In the genomic region with DNA sequence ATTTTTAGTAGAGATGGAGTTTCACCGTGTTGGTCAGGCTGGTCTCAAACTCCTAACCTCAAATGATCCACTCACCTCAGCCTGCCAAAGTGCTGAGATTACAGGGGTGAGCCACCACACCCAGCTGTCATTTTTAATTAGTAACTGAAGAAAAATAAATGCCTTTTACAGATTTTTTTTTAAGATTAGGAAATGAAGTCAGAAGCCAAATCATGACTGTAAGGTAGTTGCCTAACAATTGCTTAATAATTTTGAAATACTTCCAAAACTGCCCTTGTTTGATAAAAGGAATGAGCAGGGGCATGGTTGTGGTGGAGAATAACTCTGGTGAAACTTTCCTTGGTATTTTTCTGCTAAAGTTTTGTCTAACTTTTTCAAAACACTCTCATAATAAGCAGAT, we compare ENCODE assay signal across 18 cellular contexts.
DNase-seq lines count a peak whose midpoint lies in the region; ATAC-seq, FAIRE-seq and TF ChIP-seq lines count a peak whose summit lies in the region.
"Had no signal": no experiment of that assay in that cellular context is flagged by ENCODE, and none has a peak within 500 bp of the region (broad histone marks: within the 10 kb centered on the region; RNA-seq: fewer than 3 reads in every experiment).

No MANE protein-coding gene starts in this region.

- CTCF ChIA-PET in AG04449 (lab: Yijun Ruan, JAX) = interaction anchor here (1.1 kb wide), 1 partner anchor 338 kb away, joined by 3 read pairs; no protein-coding TSS in a partner anchor
- CTCF ChIA-PET in activated naive CD4-positive, alpha-beta T cell treated with anti-CD3 and anti-CD28 coated beads, Interleukin-2, amount 10 ng/mL, durations not matched to agents 7 days and 5 days (lab: Charles Lee) = no interaction called here

- peak overlapping the region; percentile 25 for H3K27ac ChIP-seq in keratinocyte (ENCODE audit: control insufficient read depth, insufficient read depth, low read length)
- H3K27ac ChIP-seq: heart right ventricle, neutrophil had no signal

- peaks cover 3% of the 10 kb centered on the region for H3K4me1 ChIP-seq in keratinocyte (ENCODE audit: control insufficient read depth, extremely low read depth, insufficient read depth, low read length)
- H3K4me1 ChIP-seq: BE2C, heart right ventricle had no signal

- no peak overlapping the region for H3K9ac ChIP-seq in keratinocyte (ENCODE audit: control insufficient read depth, extremely low read depth, insufficient read depth, low read length)

- DNase-seq in AG04449 (ENCODE audit: low read depth, low spot score) = peak; percentile 81
- peak; percentile 8 for DNase-seq in HS-27A (ENCODE audit: low read depth)
- DNase-seq in choroid plexus epithelial cell (ENCODE audit: low read depth) = peak; percentile 93
- peak; percentile 23 for DNase-seq in keratinocyte (ENCODE audit: low read depth, low spot score)
- DNase-seq in activated naive CD4-positive, alpha-beta T cell treated with anti-CD3 and anti-CD28 coated beads, Interleukin-2, amount 10 ng/mL, durations not matched to agents 7 days and 5 days = no peak
- DNase-seq in stimulated activated CD4-positive, alpha-beta T cell treated with anti-CD3 and anti-CD28 coated beads, Interleukin-15, amount 100 ng/mL, for 24 hours = no peak
- DNase-seq: activated CD4-positive, alpha-beta T cell treated with anti-CD3 and anti-CD28 coated beads for 1 hour; activated T-cell treated with anti-CD3 and anti-CD28 coated beads, Interleukin-2, amount 50 U/mL, for 1 hour; BE2C; DMS79; heart right ventricle; NCI-H446 treated with DMSO at 0.1 percent for 48 hours; PC-3 had no signal

- no peaks in the 10 kb centered on the region for H3K9me1 ChIP-seq in keratinocyte (ENCODE audit: control insufficient read depth, extremely low read depth, insufficient read depth, low read length)

- no peak for TF ChIP-seq CTCF in AG04449 (IDR thresholded peaks at IDR 0.05; ENCODE audit: insufficient read depth, low read length, missing control alignments)
- TF ChIP-seq CTCF in choroid plexus epithelial cell (conservative IDR thresholded peaks at IDR 0.05; ENCODE audit: low read depth, low read length) = no peak
- no peak for TF ChIP-seq CTCF in keratinocyte (optimal IDR thresholded peaks at IDR 0.05 in 1 of 3, IDR thresholded peaks at IDR 0.05 in 1 of 3, conservative IDR thresholded peaks at IDR 0.05 in 1 of 3; ENCODE audit: extremely low read depth in 1 of 3, insufficient read depth in 2 of 3, low read length in 3 of 3)

- ATAC-seq in HG02884 (IDR thresholded peaks at IDR 0.05; ENCODE audit: unreplicated experiment) = no peak
- no peak for ATAC-seq in GM19397 (IDR thresholded peaks at IDR 0.05; ENCODE audit: unreplicated experiment)
- ATAC-seq: PC-3 had no signal

- peak overlapping the region; percentile 31 for H3K4me2 ChIP-seq in keratinocyte (ENCODE audit: control insufficient read depth, extremely low read depth, insufficient read depth, low read depth, low read length)

- H4K20me1 ChIP-seq in keratinocyte (ENCODE audit: control insufficient read depth, extremely low read depth, insufficient read depth, low read length) = no peaks in the 10 kb centered on the region

- H3K36me3 Mint-ChIP-seq in activated naive CD4-positive, alpha-beta T cell treated with anti-CD3 and anti-CD28 coated beads, Interleukin-2, amount 10 ng/mL, durations not matched to agents 7 days and 5 days = no peaks in the 10 kb centered on the region

- peak overlapping the region; percentile 7 for H2AFZ ChIP-seq in keratinocyte (ENCODE audit: control insufficient read depth, low read length)

- POLR2A ChIA-PET in AG04449 (lab: Yijun Ruan, JAX) = no interaction called here

- dilution Hi-C loops in keratinocyte (cut with MboI; ENCODE audit: extremely low pct_ligation_motif_present, low sequenced_read_pairs) = no loop called here

- H3K36me3 ChIP-seq in keratinocyte (ENCODE audit: control insufficient read depth in 2 of 2, extremely low read depth in 1 of 2, insufficient read depth in 2 of 2, low read length in 2 of 2) = no peaks in the 10 kb centered on the region
- H3K36me3 ChIP-seq: BE2C, heart right ventricle, neutrophil had no signal

- no peak overlapping the region for H3K4me3 Mint-ChIP-seq in activated naive CD4-positive, alpha-beta T cell treated with anti-CD3 and anti-CD28 coated beads, Interleukin-2, amount 10 ng/mL, durations not matched to agents 7 days and 5 days

- peaks cover 9% of the 10 kb centered on the region for H3K9me3 ChIP-seq in keratinocyte (ENCODE audit: control insufficient read depth, low read depth, low read length)
- H3K9me3 ChIP-seq: BE2C, neutrophil had no signal

- no peaks in the 10 kb centered on the region for H3K27me3 ChIP-seq in keratinocyte (ENCODE audit: control insufficient read depth, extremely low read depth, insufficient read depth, low read length)
- H3K27me3 ChIP-seq: BE2C, heart right ventricle, neutrophil had no signal

- no peaks in the 10 kb centered on the region for H3K4me1 Mint-ChIP-seq in activated naive CD4-positive, alpha-beta T cell treated with anti-CD3 and anti-CD28 coated beads, Interleukin-2, amount 10 ng/mL, durations not matched to agents 7 days and 5 days

- no peaks in the 10 kb centered on the region for H3K27me3 Mint-ChIP-seq in activated naive CD4-positive, alpha-beta T cell treated with anti-CD3 and anti-CD28 coated beads, Interleukin-2, amount 10 ng/mL, durations not matched to agents 7 days and 5 days

- peaks cover 28% of the 10 kb centered on the region for H3K9me3 Mint-ChIP-seq in activated naive CD4-positive, alpha-beta T cell treated with anti-CD3 and anti-CD28 coated beads, Interleukin-2, amount 10 ng/mL, durations not matched to agents 7 days and 5 days

- H3K79me2 ChIP-seq in keratinocyte (ENCODE audit: control insufficient read depth, insufficient read depth, low read length) = no peaks in the 10 kb centered on the region

- no peak overlapping the region for H3K4me3 ChIP-seq in AG04449 (ENCODE audit: low read depth, low read length)
- no peak overlapping the region for H3K4me3 ChIP-seq in choroid plexus epithelial cell (ENCODE audit: low read depth, low read length)
- H3K4me3 ChIP-seq in keratinocyte (ENCODE audit: control insufficient read depth in 2 of 3, extremely low read depth in 1 of 3, insufficient read depth in 2 of 3, low read depth in 1 of 3, low read length in 3 of 3) = no peak overlapping the region
- H3K4me3 ChIP-seq: heart right ventricle, lung had no signal

- no peak overlapping the region for H3K27ac Mint-ChIP-seq in activated naive CD4-positive, alpha-beta T cell treated with anti-CD3 and anti-CD28 coated beads, Interleukin-2, amount 10 ng/mL, durations not matched to agents 7 days and 5 days

- no peak for FAIRE-seq in keratinocyte (lab: Jason Lieb, UNC)
- FAIRE-seq: GM12891 had no signal

Comparison
In these comparisons a context has a peak if more than half of its experiments do, and no peak if none do; other contexts are left out.
1. DNase-seq: peak in AG04449 (single experiment), HS-27A (single experiment), choroid plexus epithelial cell (single experiment) and keratinocyte (single experiment); none in activated naive CD4-positive, alpha-beta T cell treated with anti-CD3 and anti-CD28 coated beads, Interleukin-2, amount 10 ng/mL, durations not matched to agents 7 days and 5 days (single experiment) and stimulated activated CD4-positive, alpha-beta T cell treated with anti-CD3 and anti-CD28 coated beads, Interleukin-15, amount 100 ng/mL, for 24 hours (single experiment).